In the genomic region with DNA sequence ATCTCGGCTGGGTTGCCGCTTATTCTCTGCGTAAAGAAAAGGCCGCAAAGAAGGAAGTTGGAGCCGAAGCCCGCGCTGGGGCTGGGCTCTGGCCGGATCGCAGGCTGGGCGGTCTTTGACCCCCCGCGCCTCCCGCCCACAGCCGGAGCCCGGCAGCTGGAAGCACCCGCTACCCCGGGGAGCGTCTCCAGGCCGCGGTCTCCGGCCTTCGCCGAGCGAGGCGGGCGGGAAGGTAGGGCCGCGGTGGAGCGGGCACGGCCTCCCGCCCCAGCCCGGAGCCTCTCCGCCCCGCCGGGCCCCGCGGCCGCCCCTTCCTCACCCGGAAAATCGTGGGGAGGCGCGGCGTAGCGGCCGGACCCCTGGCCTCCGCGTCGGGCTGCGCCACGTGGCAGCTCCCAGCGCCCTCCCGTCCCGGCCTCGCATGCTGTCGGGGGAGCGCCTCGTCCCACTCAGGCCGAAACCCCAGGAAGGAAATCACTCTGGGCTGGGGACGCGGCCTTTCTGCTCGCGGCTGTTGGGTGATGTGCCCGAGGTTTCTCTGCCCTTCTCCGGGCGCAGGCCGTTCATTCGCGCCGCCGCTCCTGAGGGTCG, we compare ENCODE assay signal across 8 cellular contexts. TPM values are rescaled to one million over a fixed set of nuclear protein-coding genes. Genes with fewer than 3 reads are reported as not detected.
A peak's percentile ranks its signal among the peaks of the same experiment; 100 is the strongest.
DNase-seq lines count a peak whose midpoint lies in the region; ATAC-seq and TF ChIP-seq lines count a peak whose summit lies in the region.

No MANE protein-coding gene starts in this region.

- no TSS peak for BruUV-seq in Panc1 (replicated peaks; lab: Mats Ljungman, UMichigan)

- H3K36me3 ChIP-seq in CD8-positive, alpha-beta memory T cell (ENCODE audit: insufficient read depth, low read length) = no peaks in the 10 kb centered on the region
- H3K36me3 ChIP-seq in Panc1 (ENCODE audit: control insufficient read depth, insufficient read depth, low read length) (no peaks in the 10 kb centered on the region), esophagus (ENCODE audit: control insufficient read depth in 2 of 2, insufficient read depth in 2 of 2, low read length in 1 of 2) (no peaks in the 10 kb centered on the region), osteoblast (ENCODE audit: insufficient read depth, low read length) (no peaks in the 10 kb centered on the region)

- no peak for DNase-seq in CD8-positive, alpha-beta memory T cell
- no peak for DNase-seq in Panc1 (ENCODE audit: low read depth, low spot score)
- DNase-seq in osteoblast (ENCODE audit: insufficient read length, low spot score, missing footprints) = no peak
- DNase-seq in stimulated activated CD8-positive, alpha-beta memory T cell treated with anti-CD3 and anti-CD28 coated beads, Interleukin-4, amount 100 ng/mL, for 48 hours = no peak
- DNase-seq in lower leg skin (ENCODE audit: low spot score in 2 of 2) = no peak

- peak overlapping the region in 5 of 7 donors; percentile 34 to 69 (median 44) for H3K4me3 Mint-ChIP-seq in CD8-positive, alpha-beta memory T cell

- CTCF ChIA-PET in CD8-positive, alpha-beta memory T cell (lab: Charles Lee) = no interaction called here
- CTCF ChIA-PET in Panc1 (lab: Charles Lee) = interaction anchor here (1.2 kb wide), 1 partner anchor 220 kb away, joined by 5 read pairs; no protein-coding TSS in a partner anchor

- no peak for TF ChIP-seq POLR2A in lower leg skin (IDR thresholded peaks at IDR 0.05)

- peaks cover 9% of the 10 kb centered on the region for H3K79me2 ChIP-seq in osteoblast (ENCODE audit: insufficient read depth, low read length)

- no peaks in the 10 kb centered on the region for H4K20me1 ChIP-seq in osteoblast (ENCODE audit: insufficient read depth, low read length)

- no peaks in the 10 kb centered on the region for H3K9me3 ChIP-seq in CD8-positive, alpha-beta memory T cell (ENCODE audit: low read length)
- H3K9me3 ChIP-seq in Panc1 (ENCODE audit: control insufficient read depth, insufficient read depth, low read depth, low read length) (no peaks in the 10 kb centered on the region), esophagus (ENCODE audit: control insufficient read depth in 2 of 2, insufficient read depth in 1 of 2, low read depth in 1 of 2, low read length in 1 of 2) (no peaks in the 10 kb centered on the region), osteoblast (ENCODE audit: low read depth, low read length) (no peaks in the 10 kb centered on the region)

- peaks cover 0 to 7% (median 3%) of the 10 kb centered on the region in 5 donors for H3K9me3 Mint-ChIP-seq in CD8-positive, alpha-beta memory T cell

- in situ Hi-C loops in Panc1 (cut with HindIII; ENCODE audit: low pct_unique_long_range_greater_than_20kb, low sequenced_read_pairs) = no loop called here

- WGBS in esophagus, 2 donors = 11 to 12% methylated on average over 58 to 71 of the region's 71 CpGs
- WGBS in lower leg skin, 2 donors = 6 to 9% methylated on average over 26 to 69 of the region's 71 CpGs

- H3K4me2 ChIP-seq in osteoblast (ENCODE audit: insufficient read depth, low read length) = peak overlapping the region; percentile 92

- peaks cover 11 to 19% (median 13%) of the 10 kb centered on the region in 3 donors for H3K4me1 Mint-ChIP-seq in CD8-positive, alpha-beta memory T cell

- peaks cover 75 to 86% of the 10 kb centered on the region in 2 donors for H3K27me3 Mint-ChIP-seq in CD8-positive, alpha-beta memory T cell

- peak overlapping the region; percentile 89 for H2AFZ ChIP-seq in osteoblast (ENCODE audit: low read length)

- H3K4me3 ChIP-seq in CD8-positive, alpha-beta memory T cell (ENCODE audit: low read length) = no peak overlapping the region
- peak overlapping the region; percentile 39 to 65 for H3K4me3 ChIP-seq in Panc1 (ENCODE audit: low read depth in 2 of 2, low read length in 2 of 2)
- peak overlapping the region; percentile 37 to 53 for H3K4me3 ChIP-seq in esophagus (ENCODE audit: low read depth in 1 of 2, low read length in 2 of 2)
- peak overlapping the region; percentile 71 for H3K4me3 ChIP-seq in osteoblast (ENCODE audit: insufficient read depth, low read length)
- no peak overlapping the region for H3K4me3 ChIP-seq in lower leg skin (ENCODE audit: low read depth, poor library complexity, severe bottlenecking)

- H3K36me3 Mint-ChIP-seq in CD8-positive, alpha-beta memory T cell = no peaks in the 10 kb centered on the region

- peaks cover 67% of the 10 kb centered on the region for H3K27me3 ChIP-seq in CD8-positive, alpha-beta memory T cell (ENCODE audit: insufficient read depth, low read length, poor library complexity, severe bottlenecking)
- H3K27me3 ChIP-seq in Panc1 (ENCODE audit: control insufficient read depth, insufficient read depth, low read length) (no peaks in the 10 kb centered on the region), esophagus (ENCODE audit: control insufficient read depth in 1 of 2, insufficient read depth in 2 of 2, low read length in 2 of 2) (peaks cover 0 to 29% of the 10 kb centered on the region in 2 donors), osteoblast (ENCODE audit: insufficient read depth, low read length) (no peaks in the 10 kb centered on the region)

- POLR2A ChIA-PET in CD8-positive, alpha-beta memory T cell (lab: Charles Lee) = no interaction called here
- POLR2A ChIA-PET in Panc1 (lab: Charles Lee) = no interaction called here

- ATAC-seq in Panc1 (no peak), HG03159 (IDR thresholded peaks at IDR 0.05; ENCODE audit: unreplicated experiment) (no peak), GM18517 (IDR thresholded peaks at IDR 0.05; ENCODE audit: unreplicated experiment) (no peak)

- peak overlapping the region in 1 of 8 donors; percentile 49 for H3K27ac Mint-ChIP-seq in CD8-positive, alpha-beta memory T cell

- peaks cover 13% of the 10 kb centered on the region for H3K4me1 ChIP-seq in CD8-positive, alpha-beta memory T cell (ENCODE audit: insufficient read depth, low read length)
- H3K4me1 ChIP-seq in Panc1 (ENCODE audit: control insufficient read depth, insufficient read depth, low read length) (peaks cover 55% of the 10 kb centered on the region), esophagus (ENCODE audit: control insufficient read depth in 2 of 2, insufficient read depth in 2 of 2, low read length in 1 of 2) (peaks cover 0 to 5% of the 10 kb centered on the region in 2 donors), osteoblast (ENCODE audit: insufficient read depth, low read length) (peaks cover 26% of the 10 kb centered on the region)

- TF ChIP-seq CTCF in Panc1 (IDR thresholded peaks at IDR 0.05) (no peak), osteoblast (IDR thresholded peaks at IDR 0.05; ENCODE audit: extremely low read depth, low read depth, low read length) (no peak), lower leg skin (IDR thresholded peaks at IDR 0.05) (no peak)

- H3K27ac ChIP-seq in CD8-positive, alpha-beta memory T cell (ENCODE audit: low read depth, low read length) = no peak overlapping the region
- H3K27ac ChIP-seq in Panc1 (ENCODE audit: low read length) (peak overlapping the region; percentile 98), esophagus (ENCODE audit: low read depth in 2 of 2, low read length in 1 of 2) (no peak overlapping the region), osteoblast (ENCODE audit: low read depth, low read length) (peak overlapping the region; percentile 80)

- intact Hi-C loops in Panc1 (cut with micrococcal nuclease; ENCODE audit: unreplicated experiment) = loop anchor here (10.0 kb wide), 1 partner anchor 62 kb away; no protein-coding TSS in a partner anchor
- intact Hi-C loops in lower leg skin (cut with DNase I; ENCODE audit: low total_unique reads) = no loop called here

RNA-seq across cellular contexts. Expression of a gene that starts 11.9 kb away (rescaled TPM):
- under 1 TPM; 0.09 to 0.22 TPM for total RNA-seq in CD8-positive, alpha-beta memory T cell
- polyA plus RNA-seq in CD8-positive, alpha-beta memory T cell = not detected
- total RNA-seq in Panc1 (2021; ENCODE audit: unreplicated experiment) (63.3 TPM), osteoblast (12.7 and 17.0 TPM in 2 replicates), lower leg skin (1 to 10 TPM in 3 of 4 donors, under 1 TPM in 1; 0.63 to 2.2 (median 1.8) TPM)
- polyA plus RNA-seq in Panc1 (2012; ENCODE audit: insufficient read length) = 53.3 TPM
- 1 to 10 TPM in 1 of 2 donors, under 1 TPM in 1; 0.31 to 1.3 TPM for polyA plus RNA-seq in esophagus

Comparison
In these comparisons a context has a peak if more than half of its experiments do, and no peak if none do; other contexts are left out.
1. H3K27ac ChIP-seq: peak in Panc1 (single experiment) and osteoblast (single experiment); none in CD8-positive, alpha-beta memory T cell (single experiment) and esophagus (0 of 2).
2. H3K4me3 ChIP-seq: peak in Panc1 (2 of 2), esophagus (2 of 2) and osteoblast (single experiment); none in CD8-positive, alpha-beta memory T cell (single experiment) and lower leg skin (single experiment).